In the genomic region with DNA sequence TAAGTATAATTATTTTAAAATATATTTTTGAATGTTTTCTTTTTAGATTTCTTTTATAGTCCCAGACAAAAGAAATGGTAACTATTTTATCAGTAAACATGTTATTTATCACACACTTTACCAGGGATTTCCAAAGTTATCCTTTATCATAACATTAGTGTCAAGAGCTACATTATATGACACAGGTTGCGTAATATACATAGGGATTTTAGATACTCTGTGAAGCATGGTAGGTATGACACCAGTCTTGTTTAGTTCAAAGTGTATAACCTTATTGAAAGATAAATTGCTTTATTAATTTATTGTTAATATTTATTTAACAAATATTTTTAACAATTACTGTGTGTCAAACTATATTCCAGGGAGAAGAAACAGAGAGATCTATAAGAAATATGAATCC, we compare ENCODE assay signal across 22 cellular contexts.
"Had no signal": no experiment of that assay in that cellular context is flagged by ENCODE, and none has a peak within 500 bp of the region (broad histone marks: within the 10 kb centered on the region; RNA-seq: fewer than 3 reads in every experiment).

No MANE protein-coding gene starts in this region.

- H3K9me3 ChIP-seq: SK-N-SH had no signal

- ATAC-seq: Panc1, PC-3 had no signal

- H3K9ac ChIP-seq: SK-N-SH had no signal

- FAIRE-seq: HTR-8/SVneo had no signal

- H3K27ac ChIP-seq: HL-60, RWPE1 had no signal

- DNase-seq: KBM-7, MV-4-11, NCI-H1092, NCI-H1105 treated with DMSO at 0.1 percent for 48 hours, NCI-H1417 treated with DMSO at 0.1 percent for 48 hours, NCI-H146, NCI-H1694 treated with DMSO at 0.1 percent for 48 hours, NCI-H1930, NCI-H2081, NCI-H2107, NCI-H2227 treated with DMSO at 0.1 percent for 48 hours, NCI-H524, NCI-H526 treated with DMSO at 0.1 percent for 48 hours, NCI-H748 treated with DMSO at 0.1 percent for 48 hours, PC-3, SHP77, SK-N-SH, SW 1271 had no signal
